Comparison of ENCODE assay signal across 22 cellular contexts in the genomic region with DNA sequence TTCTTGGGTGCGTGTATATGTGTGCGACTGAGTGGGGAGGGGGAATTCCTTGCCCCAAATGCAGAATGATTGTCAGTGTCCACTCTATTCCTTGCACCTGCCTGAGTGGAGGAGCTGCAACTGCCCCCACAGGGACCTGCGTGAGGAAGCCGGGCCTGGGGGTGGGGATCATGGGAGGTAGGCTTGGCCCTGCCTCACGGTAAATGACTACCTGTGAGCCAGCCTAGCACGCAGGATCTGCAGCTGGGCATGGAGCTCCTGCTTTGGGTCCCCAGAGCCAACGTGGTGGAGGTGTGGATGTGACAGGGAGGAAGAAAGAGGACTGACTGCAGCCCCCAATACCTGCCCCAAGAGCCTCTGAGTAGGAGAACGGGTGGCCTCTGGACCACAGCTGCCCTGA.
DNase-seq lines count a peak whose midpoint lies in the region; ATAC-seq, FAIRE-seq and TF ChIP-seq lines count a peak whose summit lies in the region.
"Had no signal": no experiment of that assay in that cellular context is flagged by ENCODE, and none has a peak within 500 bp of the region (broad histone marks: within the 10 kb centered on the region; RNA-seq: fewer than 3 reads in every experiment).

No MANE protein-coding gene starts in this region.

- no peak for TF ChIP-seq POLR2A in H1 (IDR thresholded peaks at IDR 0.05; ENCODE audit: control extremely low read depth in 1 of 2, low read depth in 2 of 2, low read length in 2 of 2)

- H3K9ac ChIP-seq in BLaER1 treated with 17β-estradiol and CSF1 and Interleukin-3, amounts not matched to agents 10 nM and 100 nM, result no peak overlapping the region
- H3K9ac ChIP-seq in H1 (replicated peaks in 1 of 4; ENCODE audit: extremely low read depth in 1 of 4, low read depth in 3 of 4, low read length in 3 of 4), result no peak overlapping the region
- H3K9ac ChIP-seq in trophoblast cell (ENCODE audit: low read length), result no peak overlapping the region
- H3K9ac ChIP-seq: GM23248 had no signal

- H3K36me3 ChIP-seq in BLaER1 treated with 17β-estradiol and CSF1 and Interleukin-3, amounts not matched to agents 10 nM and 100 nM, result no peaks in the 10 kb centered on the region
- no peaks in the 10 kb centered on the region for H3K36me3 ChIP-seq in H1 (ENCODE audit: control insufficient read depth in 2 of 4, insufficient read depth in 4 of 4, low read length in 3 of 4)
- no peaks in the 10 kb centered on the region for H3K36me3 ChIP-seq in trophoblast cell (ENCODE audit: control insufficient read depth in 1 of 2, insufficient read depth in 2 of 2, low read length in 2 of 2)
- H3K36me3 ChIP-seq: BE2C, HAP-1 had no signal

- H3K56ac ChIP-seq in H1 (replicated peaks; ENCODE audit: insufficient read length, low read depth, low read length), result no peak overlapping the region

- no peak for TF ChIP-seq CTCF in H1 (IDR thresholded peaks at IDR 0.05; ENCODE audit: control extremely low read depth in 1 of 3, insufficient read depth in 1 of 3, low read depth in 1 of 3, low read length in 3 of 3)

- no peak overlapping the region for H2AK5ac ChIP-seq in H1 (ENCODE audit: low read depth, low read length)
- H2AK5ac ChIP-seq in trophoblast cell (ENCODE audit: low read length), result peak overlapping the region; percentile 30

- H3K4me2 ChIP-seq in BLaER1 treated with 17β-estradiol and CSF1 and Interleukin-3, amounts not matched to agents 10 nM and 100 nM, result peak overlapping the region in 6 of 11 experiments; percentile 12 to 69 (median 53); a peak in 9 of 22 replicates
- no peak overlapping the region for H3K4me2 ChIP-seq in H1 (ENCODE audit: insufficient read depth in 1 of 2, low read depth in 2 of 2, low read length in 2 of 2)
- H3K4me2 ChIP-seq in trophoblast cell (ENCODE audit: low read length), result no peak overlapping the region
- H3K4me2 ChIP-seq: A549 had no signal

- H3K4me1 ChIP-seq in BLaER1 treated with 17β-estradiol and CSF1 and Interleukin-3, amounts not matched to agents 10 nM and 100 nM, result peaks cover 7 to 42% (median 25%) of the 10 kb centered on the region in 10 experiments; a peak in 18 of 20 replicates
- H3K4me1 ChIP-seq in H1 (replicated peaks in 1 of 4; ENCODE audit: control insufficient read depth in 3 of 4, insufficient read depth in 4 of 4, low read length in 3 of 4), result peaks cover 0 to 9% (median 1%) of the 10 kb centered on the region in 4 experiments; a peak in 2 of 7 replicates
- H3K4me1 ChIP-seq in trophoblast cell (ENCODE audit: control insufficient read depth in 1 of 2, insufficient read depth in 2 of 2, low read length in 2 of 2), result peaks cover 2 to 3% of the 10 kb centered on the region in 2 experiments
- H3K4me1 ChIP-seq: A549, BE2C, HAP-1 had no signal

- DNase-seq in H1 (ENCODE audit: low read depth in 1 of 2, low spot score in 2 of 2) (no peak), trophoblast cell (no peak), KG1 (lab: John Stamatoyannopoulos, UW) (no peak), GM03348 (ENCODE audit: low spot score) (no peak)
- DNase-seq: 8988T; ACHN; AML-193; BE2C; C1 segment of cervical spinal cord; Calu3; CD4-positive, alpha-beta memory T cell; COR-L47; DMS53; DMS79 treated with DMSO at 0.1 percent for 48 hours; GF-D8; GM23248; HFFc6 had no signal

- ATAC-seq in HG03097 (IDR thresholded peaks at IDR 0.05; ENCODE audit: low FRiP score, unreplicated experiment), result no peak

- no peaks in the 10 kb centered on the region for H4K20me1 ChIP-seq in BLaER1 treated with 17β-estradiol and CSF1 and Interleukin-3, amounts not matched to agents 10 nM and 100 nM
- no peaks in the 10 kb centered on the region for H4K20me1 ChIP-seq in H1 (replicated peaks in 1 of 2; ENCODE audit: control insufficient read depth in 1 of 2, insufficient read depth in 2 of 2, low read length in 2 of 2)

- H2BK12ac ChIP-seq in H1 (ENCODE audit: low read depth, low read length) (peak overlapping the region; percentile 33; the same call in 1 of the 2 replicates), trophoblast cell (ENCODE audit: low read length) (peak overlapping the region; percentile 7)

- no peak overlapping the region for H2BK20ac ChIP-seq in H1 (ENCODE audit: low read length)

- H2BK15ac ChIP-seq in H1 (ENCODE audit: low read length), result no peak overlapping the region

- no peak overlapping the region for H4K91ac ChIP-seq in H1 (replicated peaks; ENCODE audit: insufficient read length, low read length)
- peak overlapping the region; percentile 13 for H4K91ac ChIP-seq in trophoblast cell (ENCODE audit: low read depth, low read length)

- H2BK120ac ChIP-seq in H1 (replicated peaks; ENCODE audit: low read depth, low read length) (no peak overlapping the region), trophoblast cell (ENCODE audit: insufficient read depth, low read length, poor library complexity) (no peak overlapping the region)

- no peaks in the 10 kb centered on the region for H3K23me2 ChIP-seq in H1 (ENCODE audit: low read depth, low read length)

- TF ChIP-seq EP300 in H1 (IDR thresholded peaks at IDR 0.05; ENCODE audit: borderline replicate concordance in 1 of 2, low read depth in 2 of 2, low read length in 2 of 2), result no peak

- H4K8ac ChIP-seq in H1 (ENCODE audit: extremely low read depth, insufficient read depth, low read length) (no peak overlapping the region; the same call in 1 of the 2 replicates), trophoblast cell (ENCODE audit: low read depth, low read length) (no peak overlapping the region)

- H3K18ac ChIP-seq in H1 (ENCODE audit: extremely low read depth, low read length), result no peak overlapping the region
- H3K18ac ChIP-seq in trophoblast cell (ENCODE audit: low read length), result no peak overlapping the region

- no peak overlapping the region for H4K12ac ChIP-seq in trophoblast cell (ENCODE audit: low read depth, low read length)

- H3K79me2 ChIP-seq in H1 (ENCODE audit: control insufficient read depth in 1 of 2, insufficient read depth in 2 of 2, low read length in 2 of 2) (no peaks in the 10 kb centered on the region), trophoblast cell (ENCODE audit: control insufficient read depth, insufficient read depth, low read length, poor library complexity) (no peaks in the 10 kb centered on the region)

- H3K27ac ChIP-seq in BLaER1 treated with 17β-estradiol and CSF1 and Interleukin-3, amounts not matched to agents 10 nM and 100 nM, result no peak overlapping the region
- no peak overlapping the region for H3K27ac ChIP-seq in H1 (ENCODE audit: low read depth, low read length)
- H3K27ac ChIP-seq in trophoblast cell (ENCODE audit: low read depth, low read length), result no peak overlapping the region
- H3K27ac ChIP-seq: A549, GM23248 had no signal

- H3K9me3 ChIP-seq in BLaER1 treated with 17β-estradiol and CSF1 and Interleukin-3, amounts not matched to agents 10 nM and 100 nM (replicated peaks in 1 of 11), result 0 out of 22 replicates have a peak, but pooled peaks cover 0 to 7% (median 0%) of the 10 kb centered on the region in 11 experiments
- H3K9me3 ChIP-seq in H1 (ENCODE audit: insufficient read depth in 2 of 2, low read depth in 1 of 2, low read length in 1 of 2) (no peaks in the 10 kb centered on the region), trophoblast cell (ENCODE audit: insufficient read depth, low read depth, low read length) (no peaks in the 10 kb centered on the region)
- H3K9me3 ChIP-seq: BE2C, HAP-1 had no signal

- 89% methylated on average over 8 of the region's 8 CpGs; no CpG with 5 or more reads in 1 of the 2 experiments for WGBS in H1 (ENCODE audit: extremely low coverage in 1 of 2, insufficient coverage in 1 of 2, insufficient read length in 1 of 2, insufficient replicate concordance in 2 of 2, low coverage in 1 of 2, low lambda C conversion rate in 2 of 2, missing lambda C conversion rate in 1 of 2), 2 experiments
- no CpG with 5 or more reads among the region's 8 CpGs for WGBS in trophoblast cell (ENCODE audit: extremely low coverage, insufficient coverage, insufficient read length)

- H3K14ac ChIP-seq in H1 (ENCODE audit: insufficient read length) (no peak overlapping the region), trophoblast cell (ENCODE audit: low read length) (no peak overlapping the region)

- H2BK5ac ChIP-seq in H1 (ENCODE audit: low read depth, low read length) (peak overlapping the region; percentile 24; the same call in 1 of the 2 replicates), trophoblast cell (ENCODE audit: low read depth, low read length, poor library complexity) (no peak overlapping the region)

- no peak for FAIRE-seq in H1 (lab: Jason Lieb, UNC)
- FAIRE-seq: A549, GM12892 had no signal

- CTCF ChIA-PET in H1 (lab: Charles Lee; ENCODE audit: partially characterized antibody), result no interaction called here

- H3K23ac ChIP-seq in H1 (ENCODE audit: insufficient read length) (no peak overlapping the region), trophoblast cell (ENCODE audit: low read length) (no peak overlapping the region)

- H3K27me3 ChIP-seq in BLaER1 treated with 17β-estradiol and CSF1 and Interleukin-3, amounts not matched to agents 10 nM and 100 nM, result no peaks in the 10 kb centered on the region
- H3K27me3 ChIP-seq in H1 (replicated peaks in 1 of 4; ENCODE audit: control insufficient read depth in 3 of 4, extremely low read depth in 1 of 4, insufficient read depth in 3 of 4, low read length in 3 of 4), result no peaks in the 10 kb centered on the region
- H3K27me3 ChIP-seq in trophoblast cell (ENCODE audit: insufficient read depth, low read length), result no peaks in the 10 kb centered on the region
- H3K27me3 ChIP-seq: BE2C had no signal

- no peak overlapping the region for H4K5ac ChIP-seq in H1 (ENCODE audit: insufficient read length, low read depth, low read length)

- no peak overlapping the region for H3K4ac ChIP-seq in H1 (replicated peaks; ENCODE audit: insufficient read length, low read depth, low read length)
- H3K4ac ChIP-seq in trophoblast cell (ENCODE audit: low read depth, low read length), result no peak overlapping the region

- no peak overlapping the region for H3K4me3 ChIP-seq in BLaER1 treated with 17β-estradiol and CSF1 and Interleukin-3, amounts not matched to agents 10 nM and 100 nM
- H3K4me3 ChIP-seq in H1 (ENCODE audit: extremely low read depth in 1 of 4, insufficient read depth in 2 of 4, low read depth in 3 of 4, low read length in 4 of 4), result no peak overlapping the region
- no peak overlapping the region for H3K4me3 ChIP-seq in trophoblast cell (ENCODE audit: low read depth, low read length)
- H3K4me3 ChIP-seq: A549, GM23248, HAP-1 had no signal

- POLR2A ChIA-PET in H1 (lab: Charles Lee; ENCODE audit: partially characterized antibody), result no interaction called here

- no peak for TF ChIP-seq RAD21 in H1 (IDR thresholded peaks at IDR 0.05 in 1 of 2, conservative IDR thresholded peaks at IDR 0.05 in 1 of 2; ENCODE audit: low read depth in 2 of 2, low read length in 2 of 2)

- H3K79me1 ChIP-seq in H1 (ENCODE audit: low read depth, low read length), result no peaks in the 10 kb centered on the region
- peaks cover 4% of the 10 kb centered on the region for H3K79me1 ChIP-seq in trophoblast cell (ENCODE audit: low read length)

- H2AFZ ChIP-seq in H1 (ENCODE audit: low read length) (no peak overlapping the region; the same call in 1 of the 2 replicates), trophoblast cell (ENCODE audit: insufficient read depth, low read length, poor library complexity) (no peak overlapping the region)
- H2AFZ ChIP-seq: GM23248 had no signal

TF ChIP-seq in H1, 55 proteins besides CTCF, POLR2A, EP300 and RAD21 (continues in another document):
- TF ChIP-seq, protein P1, sequence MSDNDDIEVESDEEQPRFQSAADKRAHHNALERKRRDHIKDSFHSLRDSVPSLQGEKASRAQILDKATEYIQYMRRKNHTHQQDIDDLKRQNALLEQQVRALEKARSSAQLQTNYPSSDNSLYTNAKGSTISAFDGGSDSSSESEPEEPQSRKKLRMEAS (IDR thresholded peaks at IDR 0.05), result no peak

Comparison
In these comparisons a context has a peak if more than half of its experiments do, and no peak if none do; other contexts are left out.
1. H3K4me2 ChIP-seq: peak in BLaER1 treated with 17β-estradiol and CSF1 and Interleukin-3, amounts not matched to agents 10 nM and 100 nM (6 of 11); none in H1 (0 of 2) and trophoblast cell (single experiment).